In genomic region chr17:19656336-19656735, GRCh38 we compare ENCODE assay signal across 19 cellular contexts.
"Had no signal": no experiment of that assay in that cellular context is flagged by ENCODE, and none has a peak within 500 bp of the region (broad histone marks: within the 10 kb centered on the region; RNA-seq: fewer than 3 reads in every experiment).

No MANE protein-coding gene starts in this region.

- H3K27ac Mint-ChIP-seq: activated CD4-positive, alpha-beta memory T cell treated with anti-CD3 and anti-CD28 coated beads, Interleukin-2, amount 10 ng/mL, durations not matched to agents 7 days and 5 days; activated naive CD4-positive, alpha-beta T cell treated with anti-CD3 and anti-CD28 coated beads, Interleukin-2, amount 50 U/mL, for 24 hours; brain; dendritic cell treated with granulocyte-macrophage colony-stimulating factor and Interleukin-4, amounts not matched to agents 40 ng/mL and 50 ng/mL, for 4 days; neural progenitor cell had no signal

- FAIRE-seq: endometrium, kidney had no signal

- DNase-seq: activated CD4-positive, alpha-beta memory T cell treated with anti-CD3 and anti-CD28 coated beads, Interleukin-2, amount 10 ng/mL, durations not matched to agents 7 days and 5 days; activated CD4-positive, alpha-beta T cell treated with anti-CD3 and anti-CD28 coated beads for 48 hours; activated gamma-delta T cell treated with Interleukin-2 at 50 U/mL for 16 hours; aorta; caudate nucleus; effector CD4-positive, alpha-beta T cell; heart right ventricle; kidney; naive thymus-derived CD4-positive, alpha-beta T cell; retina; stimulated activated CD4-positive, alpha-beta T cell treated with anti-CD3 and anti-CD28 coated beads, Interleukin-4, amount 100 ng/mL, for 24 hours; stimulated activated naive CD8-positive, alpha-beta T cell treated with anti-CD3 and anti-CD28 coated beads, Interleukin-15, Interleukin-2, amounts not matched to agents 100 U/mL and 50 U/mL, for 24 hours; T-helper 9 cell; tibial artery had no signal

- H3K4me3 Mint-ChIP-seq: activated CD4-positive, alpha-beta memory T cell treated with anti-CD3 and anti-CD28 coated beads, Interleukin-2, amount 10 ng/mL, durations not matched to agents 7 days and 5 days; activated naive CD4-positive, alpha-beta T cell treated with anti-CD3 and anti-CD28 coated beads, Interleukin-2, amount 50 U/mL, for 24 hours; brain; dendritic cell treated with granulocyte-macrophage colony-stimulating factor and Interleukin-4, amounts not matched to agents 40 ng/mL and 50 ng/mL, for 4 days; neural progenitor cell had no signal

- H3K9me3 Mint-ChIP-seq: activated CD4-positive, alpha-beta memory T cell treated with anti-CD3 and anti-CD28 coated beads, Interleukin-2, amount 10 ng/mL, durations not matched to agents 7 days and 5 days; activated naive CD4-positive, alpha-beta T cell treated with anti-CD3 and anti-CD28 coated beads, Interleukin-2, amount 50 U/mL, for 24 hours; naive thymus-derived CD4-positive, alpha-beta T cell had no signal

- H2AFZ ChIP-seq: neural progenitor cell had no signal

- H3K27me3 ChIP-seq: heart right ventricle, neural progenitor cell, tibial artery had no signal

- ATAC-seq: heart right ventricle; naive thymus-derived CD4-positive, alpha-beta T cell; stimulated activated naive CD8-positive, alpha-beta T cell treated with anti-CD3 and anti-CD28 coated beads, Interleukin-15, Interleukin-2, amounts not matched to agents 100 U/mL and 50 U/mL, for 24 hours had no signal

- H3K9ac ChIP-seq: neural progenitor cell had no signal

- H3K27ac ChIP-seq: heart right ventricle, neural progenitor cell, tibial artery had no signal

- H3K9me3 ChIP-seq: tibial artery had no signal

- H3K4me3 ChIP-seq: heart right ventricle, neural progenitor cell, tibial artery had no signal

- H3K4me1 ChIP-seq: neural progenitor cell had no signal

- H3K4me1 Mint-ChIP-seq: activated CD4-positive, alpha-beta memory T cell treated with anti-CD3 and anti-CD28 coated beads, Interleukin-2, amount 10 ng/mL, durations not matched to agents 7 days and 5 days; activated naive CD4-positive, alpha-beta T cell treated with anti-CD3 and anti-CD28 coated beads, Interleukin-2, amount 50 U/mL, for 24 hours; neural progenitor cell had no signal

- H3K27me3 Mint-ChIP-seq: activated CD4-positive, alpha-beta memory T cell treated with anti-CD3 and anti-CD28 coated beads, Interleukin-2, amount 10 ng/mL, durations not matched to agents 7 days and 5 days; activated naive CD4-positive, alpha-beta T cell treated with anti-CD3 and anti-CD28 coated beads, Interleukin-2, amount 50 U/mL, for 24 hours; brain; dendritic cell treated with granulocyte-macrophage colony-stimulating factor and Interleukin-4, amounts not matched to agents 40 ng/mL and 50 ng/mL, for 4 days; naive thymus-derived CD4-positive, alpha-beta T cell had no signal

- H3K4me2 ChIP-seq: neural progenitor cell had no signal
